Comparison of ENCODE assay signal across 8 cellular contexts in genomic region chr15:63891079-63891762, GRCh38. TPM values are rescaled to one million over a fixed set of nuclear protein-coding genes. Genes with fewer than 3 reads are reported as not detected.
DNase-seq lines count a peak whose midpoint lies in the region; ATAC-seq and TF ChIP-seq lines count a peak whose summit lies in the region.

No MANE protein-coding gene starts in this region.

- no peak overlapping the region for H3K27ac ChIP-seq in lower lobe of right lung

- CTCF ChIA-PET in HEK293T (lab: Yijun Ruan, JAX) = interaction anchor here (0.6 to 1.1 kb wide), 3 partner anchors 15 to 150 kb away, joined by 3 to 7 read pairs (median 3); no protein-coding TSS in a partner anchor

- no peaks in the 10 kb centered on the region for H3K9me3 ChIP-seq in lower lobe of right lung

- peak; percentile 76 to 78 for ATAC-seq in lower lobe of right lung

- H3K36me3 ChIP-seq in lower lobe of right lung = no peaks in the 10 kb centered on the region

- POLR2A ChIA-PET in HEK293T (lab: Yijun Ruan, JAX) = no interaction called here

- H3K4me3 ChIP-seq in lower lobe of right lung = no peak overlapping the region

- no peaks in the 10 kb centered on the region for H3K27me3 ChIP-seq in lower lobe of right lung (ENCODE audit: low read depth)

- intact Hi-C loops in lower lobe of right lung (cut with DNase I) = no loop called here

- peak; percentile 91 for TF ChIP-seq CTCF in lower lobe of right lung (IDR thresholded peaks at IDR 0.05)

- DNase-seq in AML-193 (lab: John Stamatoyannopoulos, UW) = peak; percentile 31 to 44
- DNase-seq in HEK293T (ENCODE audit: extremely low spot score) = peak; percentile 73
- peak; percentile 66 to 75 for DNase-seq in NCI-H526 (lab: John Stamatoyannopoulos, UW)
- peak; percentile 76 for DNase-seq in activated CD4-positive, alpha-beta T cell treated with anti-CD3 and anti-CD28 coated beads, Interleukin-2, amount 50 U/mL, for 1 hour
- DNase-seq in dermis microvascular lymphatic vessel endothelial cell (ENCODE audit: low read depth in 2 of 2) = peak; percentile 74 to 85
- peak; percentile 85 for DNase-seq in lower lobe of right lung
- DNase-seq in stimulated activated CD8-positive, alpha-beta memory T cell treated with anti-CD3 and anti-CD28 coated beads, Interleukin-12 subunit alpha, Interleukin-12 subunit beta, amount 100 ng/mL, for 24 hours (ENCODE audit: extremely low read depth) = peak; percentile 28
- no peak for DNase-seq in GF-D8 (lab: John Stamatoyannopoulos, UW)

- peaks cover 30% of the 10 kb centered on the region for H3K4me1 ChIP-seq in lower lobe of right lung

TF ChIP-seq in HEK293T, 16 proteins besides CTCF, POLR2A, EP300 and RAD21:
- TF ChIP-seq CTBP1 (IDR thresholded peaks at IDR 0.05; ENCODE audit: borderline replicate concordance) (no peak), SP1 (IDR thresholded peaks at IDR 0.05) (no peak)

RNA-seq across cellular contexts. Expression of gene HERC1, which starts 57.5 kb away (rescaled TPM):
- total RNA-seq in dermis microvascular lymphatic vessel endothelial cell (148 and 273 TPM in 2 replicates), lower lobe of right lung (126 TPM)
